ENCODE assay signal across 1 cellular context in genomic region chr3:86787091-86787490, GRCh38.
TF ChIP-seq lines count a peak whose summit lies in the region.

No MANE protein-coding gene starts in this region.

TF ChIP-seq in A549, 52 proteins besides CTCF, POLR2A, EP300 and RAD21 (continued from another document):
- TF ChIP-seq ZFP36 (IDR thresholded peaks at IDR 0.05; ENCODE audit: borderline replicate concordance, partially characterized antibody) (no peak), HDAC2 (IDR thresholded peaks at IDR 0.05) (no peak), RARB (CRISPR knock-in tag; IDR thresholded peaks at IDR 0.05) (no peak), FOSL2 (IDR thresholded peaks at IDR 0.05) (no peak), FOSL2 (CRISPR knock-in tag; IDR thresholded peaks at IDR 0.05) (no peak), RCOR1 (IDR thresholded peaks at IDR 0.05; ENCODE audit: low read depth, low read length) (no peak), KDM5A (IDR thresholded peaks at IDR 0.05) (no peak), NFE2L2 (conservative IDR thresholded peaks at IDR 0.05; ENCODE audit: low read length) (no peak), BHLHE40 (IDR thresholded peaks at IDR 0.05; ENCODE audit: low read depth, low read length) (no peak), ESRRA (IDR thresholded peaks at IDR 0.05; ENCODE audit: borderline replicate concordance, low read length) (no peak), RNF2 (IDR thresholded peaks at IDR 0.05; ENCODE audit: borderline replicate concordance, low read depth) (no peak), FOXS1 (CRISPR knock-in tag; IDR thresholded peaks at IDR 0.05) (no peak), ELK1 (IDR thresholded peaks at IDR 0.05; ENCODE audit: low read depth, low read length) (no peak)
- TF ChIP-seq, protein P1, sequence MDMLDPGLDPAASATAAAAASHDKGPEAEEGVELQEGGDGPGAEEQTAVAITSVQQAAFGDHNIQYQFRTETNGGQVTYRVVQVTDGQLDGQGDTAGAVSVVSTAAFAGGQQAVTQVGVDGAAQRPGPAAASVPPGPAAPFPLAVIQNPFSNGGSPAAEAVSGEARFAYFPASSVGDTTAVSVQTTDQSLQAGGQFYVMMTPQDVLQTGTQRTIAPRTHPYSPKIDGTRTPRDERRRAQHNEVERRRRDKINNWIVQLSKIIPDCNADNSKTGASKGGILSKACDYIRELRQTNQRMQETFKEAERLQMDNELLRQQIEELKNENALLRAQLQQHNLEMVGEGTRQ (IDR thresholded peaks at IDR 0.05): no peak
- TF ChIP-seq, protein P2, sequence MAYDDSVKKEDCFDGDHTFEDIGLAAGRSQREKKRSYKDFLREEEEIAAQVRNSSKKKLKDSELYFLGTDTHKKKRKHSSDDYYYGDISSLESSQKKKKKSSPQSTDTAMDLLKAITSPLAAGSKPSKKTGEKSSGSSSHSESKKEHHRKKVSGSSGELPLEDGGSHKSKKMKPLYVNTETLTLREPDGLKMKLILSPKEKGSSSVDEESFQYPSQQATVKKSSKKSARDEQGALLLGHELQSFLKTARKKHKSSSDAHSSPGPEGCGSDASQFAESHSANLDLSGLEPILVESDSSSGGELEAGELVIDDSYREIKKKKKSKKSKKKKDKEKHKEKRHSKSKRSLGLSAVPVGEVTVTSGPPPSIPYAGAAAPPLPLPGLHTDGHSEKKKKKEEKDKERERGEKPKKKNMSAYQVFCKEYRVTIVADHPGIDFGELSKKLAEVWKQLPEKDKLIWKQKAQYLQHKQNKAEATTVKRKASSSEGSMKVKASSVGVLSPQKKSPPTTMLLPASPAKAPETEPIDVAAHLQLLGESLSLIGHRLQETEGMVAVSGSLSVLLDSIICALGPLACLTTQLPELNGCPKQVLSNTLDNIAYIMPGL (CRISPR knock-in tag; IDR thresholded peaks at IDR 0.05; ENCODE audit: borderline replicate concordance): no peak
